In genomic region chr7:117458977-117459583, GRCh38 we compare ENCODE assay signal across 8 cellular contexts. TPM values are rescaled to one million over a fixed set of nuclear protein-coding genes. Genes with fewer than 3 reads are reported as not detected.
DNase-seq lines count a peak whose midpoint lies in the region; ATAC-seq, FAIRE-seq and TF ChIP-seq lines count a peak whose summit lies in the region.

No MANE protein-coding gene starts in this region.

- no peaks in the 10 kb centered on the region for H3K9me3 ChIP-seq in BE2C
- no peaks in the 10 kb centered on the region for H3K9me3 ChIP-seq in H9 (ENCODE audit: control insufficient read depth, low read depth, low read length)
- no peaks in the 10 kb centered on the region for H3K9me3 ChIP-seq in endothelial cell of umbilical vein (replicated peaks; ENCODE audit: control insufficient read depth, insufficient read depth, low read length)
- H3K9me3 ChIP-seq in CD8-positive, alpha-beta T cell (ENCODE audit: low read length): no peaks in the 10 kb centered on the region
- H3K9me3 ChIP-seq in right cardiac atrium (ENCODE audit: control insufficient read depth, low read length): no peaks in the 10 kb centered on the region

- no CpG with 5 or more reads among the region's 3 CpGs for WGBS in H9 (ENCODE audit: extremely low coverage, insufficient read length, low lambda C conversion rate)
- WGBS in right cardiac atrium: 33% methylated on average over 3 of the region's 3 CpGs

- H3K27me3 Mint-ChIP-seq in H9 (ENCODE audit: low read depth): no peaks in the 10 kb centered on the region
- no peaks in the 10 kb centered on the region for H3K27me3 Mint-ChIP-seq in CD8-positive, alpha-beta T cell (ENCODE audit: low read depth)

- no peaks in the 10 kb centered on the region for H3K36me3 ChIP-seq in BE2C
- H3K36me3 ChIP-seq in endothelial cell of umbilical vein (ENCODE audit: control insufficient read depth in 2 of 2, extremely low read depth in 1 of 2, insufficient read depth in 2 of 2, low read length in 2 of 2): no peaks in the 10 kb centered on the region
- H3K36me3 ChIP-seq in CD8-positive, alpha-beta T cell (ENCODE audit: insufficient read depth, low read length): no peaks in the 10 kb centered on the region

- H2BK12ac ChIP-seq in H9 (ENCODE audit: insufficient read length, low read depth, low read length): no peak overlapping the region

- TF ChIP-seq POLR2A in endothelial cell of umbilical vein (IDR thresholded peaks at IDR 0.05; ENCODE audit: low read depth, low read length): no peak

- intact Hi-C loops in endothelial cell of umbilical vein (cut with micrococcal nuclease) (loop anchor here (1.0 kb wide), 2 partner anchors 215 to 256 kb away; no protein-coding TSS in a partner anchor), right cardiac atrium (cut with DNase I) (loop anchor here in 3 of 4 donors (5.0 to 10.0 kb wide), 2 partner anchors 256 to 258 kb away; no protein-coding TSS in a partner anchor)
- intact Hi-C loops in CD8-positive, alpha-beta T cell (cut with DNase I, micrococcal nuclease): loop anchor here in 1 of 2 experiments (5.0 kb wide), 1 partner anchor 738 kb away; no protein-coding TSS in a partner anchor

- no peak overlapping the region for H4K5ac ChIP-seq in H9 (ENCODE audit: insufficient read length, low read depth, low read length)

- no peak overlapping the region for H3K4ac ChIP-seq in H9 (ENCODE audit: low read depth, low read length)

- H2BK120ac ChIP-seq in H9 (ENCODE audit: low read depth, low read length, poor library complexity, severe bottlenecking): no peak overlapping the region

- H3K27ac ChIP-seq in H9 (ENCODE audit: insufficient read length, low read depth, low read length): no peak overlapping the region
- H3K27ac ChIP-seq in endothelial cell of umbilical vein (ENCODE audit: insufficient read depth, low read depth, low read length): no peak overlapping the region
- no peak overlapping the region for H3K27ac ChIP-seq in CD8-positive, alpha-beta T cell (ENCODE audit: low read depth, low read length)
- no peak overlapping the region for H3K27ac ChIP-seq in right cardiac atrium (ENCODE audit: low read length)

- H3K4me1 ChIP-seq in BE2C: no peaks in the 10 kb centered on the region
- H3K4me1 ChIP-seq in H9 (ENCODE audit: insufficient read depth, low read length): no peaks in the 10 kb centered on the region
- H3K4me1 ChIP-seq in endothelial cell of umbilical vein (ENCODE audit: control insufficient read depth, extremely low read depth, insufficient read depth, low read length): no peaks in the 10 kb centered on the region
- no peaks in the 10 kb centered on the region for H3K4me1 ChIP-seq in CD8-positive, alpha-beta T cell (ENCODE audit: insufficient read depth, low read length)
- no peaks in the 10 kb centered on the region for H3K4me1 ChIP-seq in right cardiac atrium (ENCODE audit: control insufficient read depth, insufficient read depth, low read length)

- no peaks in the 10 kb centered on the region for H3K79me2 ChIP-seq in H9 (ENCODE audit: insufficient read depth, low read length)
- no peaks in the 10 kb centered on the region for H3K79me2 ChIP-seq in endothelial cell of umbilical vein (ENCODE audit: control insufficient read depth, insufficient read depth, low read length)

- no peak overlapping the region for H3K9ac ChIP-seq in H9 (ENCODE audit: extremely low read depth, insufficient read length, low read length)
- H3K9ac ChIP-seq in endothelial cell of umbilical vein (replicated peaks; ENCODE audit: extremely low read depth, insufficient read depth, low read length): no peak overlapping the region

- H3K79me1 ChIP-seq in H9 (ENCODE audit: insufficient read depth, low read depth, low read length, poor library complexity, severe bottlenecking): no peaks in the 10 kb centered on the region

- POLR2A ChIA-PET in endothelial cell of umbilical vein (lab: Charles Lee): no interaction called here
- POLR2A ChIA-PET in CD8-positive, alpha-beta T cell (lab: Charles Lee): no interaction called here

- no peaks in the 10 kb centered on the region for H3K4me1 Mint-ChIP-seq in H9
- H3K4me1 Mint-ChIP-seq in CD8-positive, alpha-beta T cell (ENCODE audit: low read depth): no peaks in the 10 kb centered on the region

- H2AK5ac ChIP-seq in H9 (ENCODE audit: insufficient read length, low read length): no peak overlapping the region

- TF ChIP-seq CTCF in BE2C (IDR thresholded peaks at IDR 0.05; ENCODE audit: low read depth, low read length): peak; percentile 66
- TF ChIP-seq CTCF in H9 (conservative IDR thresholded peaks at IDR 0.05): peak; percentile 80
- peak; percentile 35 to 42 for TF ChIP-seq CTCF in endothelial cell of umbilical vein (IDR thresholded peaks at IDR 0.05; ENCODE audit: extremely low read depth in 1 of 2, insufficient read depth in 1 of 2, low read depth in 1 of 2, low read length in 2 of 2)
- TF ChIP-seq CTCF in retinal pigment epithelial cell (conservative IDR thresholded peaks at IDR 0.05; ENCODE audit: low read depth, low read length): peak; percentile 61
- no peak for TF ChIP-seq CTCF in CD8-positive, alpha-beta T cell (IDR thresholded peaks at IDR 0.05)

- H4K20me1 ChIP-seq in H9 (ENCODE audit: control insufficient read depth, insufficient read depth, insufficient read length) (no peaks in the 10 kb centered on the region), endothelial cell of umbilical vein (replicated peaks; ENCODE audit: control insufficient read depth, extremely low read depth, insufficient read depth, low read length) (no peaks in the 10 kb centered on the region)

- H2BK20ac ChIP-seq in H9 (ENCODE audit: low read depth, low read length, poor library complexity, severe bottlenecking): no peak overlapping the region

- CTCF ChIA-PET in endothelial cell of umbilical vein (lab: Charles Lee): interaction anchor here (0.5 to 5.1 kb wide), 57 partner anchors 9 to 739 kb away, joined by 3 to 238 read pairs (median 4); partner anchors contain the start of genes CFTR and CTTNBP2
- CTCF ChIA-PET in CD8-positive, alpha-beta T cell (lab: Charles Lee): no interaction called here

- FAIRE-seq in endothelial cell of umbilical vein (lab: Jason Lieb, UNC): no peak

- ATAC-seq in CD8-positive, alpha-beta T cell: no peak
- ATAC-seq in right cardiac atrium: no peak

- H3K4me2 ChIP-seq in H9 (ENCODE audit: insufficient read depth, insufficient read length, low read length) (no peak overlapping the region), endothelial cell of umbilical vein (ENCODE audit: insufficient read depth, low read length) (no peak overlapping the region)

- H3K4me3 ChIP-seq in BE2C (ENCODE audit: low read depth, low read length) (no peak overlapping the region), endothelial cell of umbilical vein (replicated peaks in 1 of 3; ENCODE audit: insufficient read depth in 1 of 3, low read depth in 1 of 3, low read length in 3 of 3) (no peak overlapping the region), retinal pigment epithelial cell (ENCODE audit: low read length) (no peak overlapping the region), right cardiac atrium (ENCODE audit: low read length) (no peak overlapping the region)
- H3K4me3 ChIP-seq in CD8-positive, alpha-beta T cell (ENCODE audit: low read depth, low read length): no peak overlapping the region

- peaks cover 4 to 8% of the 10 kb centered on the region in 2 experiments; a peak in 2 of 5 replicates for H3K9me3 Mint-ChIP-seq in H9
- H3K9me3 Mint-ChIP-seq in CD8-positive, alpha-beta T cell: no peaks in the 10 kb centered on the region

- no peak overlapping the region for H3K14ac ChIP-seq in H9 (ENCODE audit: insufficient read depth, low read length)

- H3K27me3 ChIP-seq in BE2C (0 out of 2 replicates have a peak, but pooled peaks cover 2% of the 10 kb centered on the region), H9 (ENCODE audit: insufficient read depth, low read length) (no peaks in the 10 kb centered on the region), endothelial cell of umbilical vein (ENCODE audit: control insufficient read depth in 2 of 2, insufficient read depth in 2 of 2, low read length in 2 of 2) (no peaks in the 10 kb centered on the region), right cardiac atrium (ENCODE audit: control insufficient read depth, insufficient read depth) (no peaks in the 10 kb centered on the region)
- no peaks in the 10 kb centered on the region for H3K27me3 ChIP-seq in CD8-positive, alpha-beta T cell (ENCODE audit: insufficient read depth, low read length)

- no peaks in the 10 kb centered on the region; a peak in 1 of 7 replicates for H3K36me3 Mint-ChIP-seq in H9 (ENCODE audit: insufficient read depth in 1 of 3, low read depth in 3 of 3)
- no peaks in the 10 kb centered on the region for H3K36me3 Mint-ChIP-seq in CD8-positive, alpha-beta T cell

- no peak overlapping the region for H3K4me3 Mint-ChIP-seq in H9
- no peak overlapping the region for H3K4me3 Mint-ChIP-seq in CD8-positive, alpha-beta T cell

- H3K9me1 ChIP-seq in endothelial cell of umbilical vein (replicated peaks; ENCODE audit: control insufficient read depth, extremely low read depth, insufficient read depth, low read length): no peaks in the 10 kb centered on the region

- no peak overlapping the region for H3K27ac Mint-ChIP-seq in H9
- no peak overlapping the region for H3K27ac Mint-ChIP-seq in CD8-positive, alpha-beta T cell

- BruUV-seq in endothelial cell of umbilical vein (replicated peaks; lab: Mats Ljungman, UMichigan): no TSS peak

- dilution Hi-C loops in endothelial cell of umbilical vein (cut with MboI; ENCODE audit: extremely low pct_ligation_motif_present, low sequenced_read_pairs): no loop called here

- H2AFZ ChIP-seq in H9 (ENCODE audit: low read length) (no peak overlapping the region), endothelial cell of umbilical vein (ENCODE audit: low read depth, low read length) (no peak overlapping the region)

- H2BK15ac ChIP-seq in H9 (ENCODE audit: low read depth, low read length): no peak overlapping the region

- no peak overlapping the region for H4K8ac ChIP-seq in H9 (replicated peaks; ENCODE audit: insufficient read length, low read depth, low read length)

- DNase-seq in BE2C: no peak
- no peak for DNase-seq in H9
- peak; percentile 41 for DNase-seq in NCI-H748 treated with DMSO at 0.1 percent for 48 hours (lab: John Stamatoyannopoulos, UW)
- peak; percentile 26 for DNase-seq in endothelial cell of umbilical vein (ENCODE audit: low read depth, low spot score)
- no peak for DNase-seq in retinal pigment epithelial cell (ENCODE audit: low read depth)
- no peak for DNase-seq in CD8-positive, alpha-beta T cell
- DNase-seq in activated CD8-positive, alpha-beta memory T cell treated with anti-CD3 and anti-CD28 coated beads, Interleukin-2, amount 50 U/mL, for 48 hours: no peak
- no peak for DNase-seq in right cardiac atrium

- no peak overlapping the region for H3K23ac ChIP-seq in H9 (ENCODE audit: insufficient read length, low read depth, low read length)

- no peak overlapping the region for H3K18ac ChIP-seq in H9 (ENCODE audit: insufficient read length, low read depth, low read length)

- H2BK5ac ChIP-seq in H9 (ENCODE audit: insufficient read length, low read length): no peak overlapping the region

- no peak overlapping the region for H3T11ph ChIP-seq in H9 (ENCODE audit: low read length)

- no peaks in the 10 kb centered on the region for H3K23me2 ChIP-seq in H9 (ENCODE audit: insufficient read length, low read depth, low read length, poor library complexity, severe bottlenecking)

- H4K91ac ChIP-seq in H9 (ENCODE audit: insufficient read length, low read depth, low read length): no peak overlapping the region

- H3K56ac ChIP-seq in H9 (ENCODE audit: insufficient read length, low read depth, low read length): no peak overlapping the region

RNA-seq across cellular contexts. Expression of gene CFTR, which starts 20.7 kb away (rescaled TPM):
- not detected for polyA plus RNA-seq in BE2C (2012; ENCODE audit: insufficient read depth, insufficient read length, low read depth)
- total RNA-seq in H9 (2021) (1.1 and 1.2 TPM in 2 replicates), endothelial cell of umbilical vein (not detected in 2 replicates), right cardiac atrium (under 1 TPM in 2 of 4 donors, not detected in 2; 0.15 to 0.28 TPM)
- polyA plus RNA-seq in endothelial cell of umbilical vein (0.03 TPM in 1 of 2 replicates, not detected in the other), right cardiac atrium (not detected)
- not detected in 2 replicates for polyA plus RNA-seq in endothelial cell of umbilical vein (2011; cell fraction: cytosol; rRNA removed)
- polyA plus RNA-seq in endothelial cell of umbilical vein (2011; cell fraction: nucleus; rRNA removed): 0.04 TPM in 1 of 2 replicates, not detected in the other
- polyA plus RNA-seq in endothelial cell of umbilical vein (2012): not detected in 2 replicates
- not detected in 2 replicates for polyA minus RNA-seq in endothelial cell of umbilical vein
- polyA minus RNA-seq in endothelial cell of umbilical vein (2011; cell fraction: cytosol; rRNA and poly(A)+ RNA removed): not detected
- polyA minus RNA-seq in endothelial cell of umbilical vein (2011; cell fraction: nucleus; rRNA and poly(A)+ RNA removed): not detected in 2 replicates
- total RNA-seq in CD8-positive, alpha-beta T cell: not detected

RNA-seq across cellular contexts. Expression of gene ASZ1, which starts 31.8 kb away (rescaled TPM):
- polyA plus RNA-seq in BE2C (2012; ENCODE audit: insufficient read depth, insufficient read length, low read depth): 0.15 TPM
- total RNA-seq in H9 (2021): not detected in 2 replicates
- not detected in 2 replicates for total RNA-seq in endothelial cell of umbilical vein
- not detected in 2 replicates for polyA plus RNA-seq in endothelial cell of umbilical vein
- polyA plus RNA-seq in endothelial cell of umbilical vein (2011; cell fraction: cytosol; rRNA removed): not detected in 2 replicates
- not detected in 2 replicates for polyA plus RNA-seq in endothelial cell of umbilical vein (2011; cell fraction: nucleus; rRNA removed)
- polyA plus RNA-seq in endothelial cell of umbilical vein (2012): not detected in 2 replicates
- polyA minus RNA-seq in endothelial cell of umbilical vein: not detected in 2 replicates
- not detected for polyA minus RNA-seq in endothelial cell of umbilical vein (2011; cell fraction: cytosol; rRNA and poly(A)+ RNA removed)
- not detected in 2 replicates for polyA minus RNA-seq in endothelial cell of umbilical vein (2011; cell fraction: nucleus; rRNA and poly(A)+ RNA removed)
- not detected for total RNA-seq in CD8-positive, alpha-beta T cell
- total RNA-seq in right cardiac atrium: not detected
- not detected for polyA plus RNA-seq in right cardiac atrium

Comparison
In these comparisons a context has a peak if more than half of its experiments do, and no peak if none do; other contexts are left out.
1. DNase-seq: peak in NCI-H748 treated with DMSO at 0.1 percent for 48 hours (single experiment) and endothelial cell of umbilical vein (single experiment); none in BE2C (single experiment), H9 (single experiment), retinal pigment epithelial cell (single experiment), CD8-positive, alpha-beta T cell (0 of 7), activated CD8-positive, alpha-beta memory T cell treated with anti-CD3 and anti-CD28 coated beads, Interleukin-2, amount 50 U/mL, for 48 hours (single experiment) and right cardiac atrium (0 of 3).